ENCODE assay signal across 1 cellular context in the genomic region with DNA sequence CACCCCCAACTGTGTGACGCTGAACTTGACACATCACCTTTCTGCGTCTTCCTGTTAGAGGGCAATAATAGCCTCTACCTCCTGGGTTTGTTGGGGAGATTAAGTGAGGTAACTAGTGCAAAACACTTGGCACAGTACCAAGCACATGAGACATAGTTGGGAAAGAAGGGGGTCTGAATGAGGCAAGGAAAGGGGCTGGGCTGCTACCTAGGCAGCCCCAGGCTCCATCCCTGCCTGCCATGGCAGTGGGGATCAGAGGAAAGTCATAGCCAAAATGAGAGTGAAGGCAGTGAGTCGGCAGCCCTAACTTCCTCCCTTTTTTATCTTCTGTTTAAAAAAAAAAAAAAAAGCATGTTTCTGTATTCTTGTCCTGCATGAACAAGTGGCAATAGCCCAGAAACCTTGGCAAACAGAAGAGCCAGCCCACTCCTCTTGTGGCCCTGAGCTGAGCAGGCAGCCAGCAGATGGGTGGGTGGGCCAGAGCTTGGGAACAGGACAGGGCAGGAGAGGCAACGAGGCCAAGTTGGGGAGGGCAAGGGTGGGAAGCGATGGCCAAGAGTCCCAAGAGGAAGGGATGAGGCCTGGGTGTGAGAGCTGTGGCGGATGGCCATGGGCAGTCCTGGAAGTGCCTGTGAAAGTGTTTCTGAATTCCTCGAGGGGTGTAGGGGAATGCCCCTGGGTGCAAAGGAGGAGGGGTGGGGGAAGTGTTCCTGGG.
TF ChIP-seq lines count a peak whose summit lies in the region.

No MANE protein-coding gene starts in this region.

TF ChIP-seq in SK-N-SH, 30 proteins besides CTCF, POLR2A, EP300 and RAD21 (continued from another document):
- TF ChIP-seq, protein P1, sequence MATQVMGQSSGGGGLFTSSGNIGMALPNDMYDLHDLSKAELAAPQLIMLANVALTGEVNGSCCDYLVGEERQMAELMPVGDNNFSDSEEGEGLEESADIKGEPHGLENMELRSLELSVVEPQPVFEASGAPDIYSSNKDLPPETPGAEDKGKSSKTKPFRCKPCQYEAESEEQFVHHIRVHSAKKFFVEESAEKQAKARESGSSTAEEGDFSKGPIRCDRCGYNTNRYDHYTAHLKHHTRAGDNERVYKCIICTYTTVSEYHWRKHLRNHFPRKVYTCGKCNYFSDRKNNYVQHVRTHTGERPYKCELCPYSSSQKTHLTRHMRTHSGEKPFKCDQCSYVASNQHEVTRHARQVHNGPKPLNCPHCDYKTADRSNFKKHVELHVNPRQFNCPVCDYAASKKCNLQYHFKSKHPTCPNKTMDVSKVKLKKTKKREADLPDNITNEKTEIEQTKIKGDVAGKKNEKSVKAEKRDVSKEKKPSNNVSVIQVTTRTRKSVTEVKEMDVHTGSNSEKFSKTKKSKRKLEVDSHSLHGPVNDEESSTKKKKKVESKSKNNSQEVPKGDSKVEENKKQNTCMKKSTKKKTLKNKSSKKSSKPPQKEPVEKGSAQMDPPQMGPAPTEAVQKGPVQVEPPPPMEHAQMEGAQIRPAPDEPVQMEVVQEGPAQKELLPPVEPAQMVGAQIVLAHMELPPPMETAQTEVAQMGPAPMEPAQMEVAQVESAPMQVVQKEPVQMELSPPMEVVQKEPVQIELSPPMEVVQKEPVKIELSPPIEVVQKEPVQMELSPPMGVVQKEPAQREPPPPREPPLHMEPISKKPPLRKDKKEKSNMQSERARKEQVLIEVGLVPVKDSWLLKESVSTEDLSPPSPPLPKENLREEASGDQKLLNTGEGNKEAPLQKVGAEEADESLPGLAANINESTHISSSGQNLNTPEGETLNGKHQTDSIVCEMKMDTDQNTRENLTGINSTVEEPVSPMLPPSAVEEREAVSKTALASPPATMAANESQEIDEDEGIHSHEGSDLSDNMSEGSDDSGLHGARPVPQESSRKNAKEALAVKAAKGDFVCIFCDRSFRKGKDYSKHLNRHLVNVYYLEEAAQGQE (IDR thresholded peaks at IDR 0.05; ENCODE audit: low read depth, low read length), result no peak
- TF ChIP-seq TAF1 (IDR thresholded peaks at IDR 0.05; ENCODE audit: borderline replicate concordance, low read depth, low read length) (no peak), SMC3 (IDR thresholded peaks at IDR 0.05; ENCODE audit: low read depth, low read length) (no peak)
- TF ChIP-seq, protein P2, sequence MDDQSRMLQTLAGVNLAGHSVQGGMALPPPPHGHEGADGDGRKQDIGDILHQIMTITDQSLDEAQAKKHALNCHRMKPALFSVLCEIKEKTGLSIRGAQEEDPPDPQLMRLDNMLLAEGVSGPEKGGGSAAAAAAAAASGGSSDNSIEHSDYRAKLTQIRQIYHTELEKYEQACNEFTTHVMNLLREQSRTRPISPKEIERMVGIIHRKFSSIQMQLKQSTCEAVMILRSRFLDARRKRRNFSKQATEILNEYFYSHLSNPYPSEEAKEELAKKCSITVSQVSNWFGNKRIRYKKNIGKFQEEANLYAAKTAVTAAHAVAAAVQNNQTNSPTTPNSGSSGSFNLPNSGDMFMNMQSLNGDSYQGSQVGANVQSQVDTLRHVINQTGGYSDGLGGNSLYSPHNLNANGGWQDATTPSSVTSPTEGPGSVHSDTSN (IDR thresholded peaks at IDR 0.05), result no peak
